Comparison of ENCODE assay signal across 14 cellular contexts in genomic region chr6:166156942-166157341, GRCh38. TPM values are rescaled to one million over a fixed set of nuclear protein-coding genes. Genes with fewer than 3 reads are reported as not detected.
DNase-seq lines count a peak whose midpoint lies in the region; ATAC-seq, FAIRE-seq and TF ChIP-seq lines count a peak whose summit lies in the region.
"Had no signal": no experiment of that assay in that cellular context is flagged by ENCODE, and none has a peak within 500 bp of the region (broad histone marks: within the 10 kb centered on the region; RNA-seq: fewer than 3 reads in every experiment).

No MANE protein-coding gene starts in this region.

- no peaks in the 10 kb centered on the region for H3K4me1 Mint-ChIP-seq in activated naive CD4-positive, alpha-beta T cell treated with anti-CD3 and anti-CD28 coated beads, Interleukin-2, amount 10 ng/mL, durations not matched to agents 7 days and 5 days

- H3K27ac Mint-ChIP-seq in activated naive CD4-positive, alpha-beta T cell treated with anti-CD3 and anti-CD28 coated beads, Interleukin-2, amount 10 ng/mL, durations not matched to agents 7 days and 5 days, result no peak overlapping the region

- H3K27ac ChIP-seq in breast epithelium (no peak overlapping the region), OCI-LY7 (ENCODE audit: low read depth, low read length, poor library complexity, severe bottlenecking) (no peak overlapping the region), upper lobe of right lung (no peak overlapping the region)
- H3K27ac ChIP-seq: coronary artery, SK-N-MC, vagina had no signal

- H3K4me3 ChIP-seq in breast epithelium (no peak overlapping the region), OCI-LY7 (ENCODE audit: low read depth, low read length, poor library complexity, severe bottlenecking) (no peak overlapping the region), upper lobe of right lung (no peak overlapping the region)
- H3K4me3 ChIP-seq: coronary artery, SK-N-MC, vagina had no signal

- no peaks in the 10 kb centered on the region for H3K9me2 ChIP-seq in OCI-LY7 (ENCODE audit: insufficient read depth, low read length)

- DNase-seq in T47D (ENCODE audit: low read depth in 1 of 2, low spot score in 1 of 2) (peak; percentile 37 to 41), breast epithelium (ENCODE audit: low spot score in 2 of 2) (no peak), OCI-LY7 (ENCODE audit: low spot score) (no peak), frontal cortex (ENCODE audit: low spot score in 2 of 2) (peak in 1 of 2 donors; percentile 58), upper lobe of right lung (no peak), islet precursor cell (no peak)
- DNase-seq in activated naive CD4-positive, alpha-beta T cell treated with anti-CD3 and anti-CD28 coated beads, Interleukin-2, amount 10 ng/mL, durations not matched to agents 7 days and 5 days, result no peak
- DNase-seq: activated CD8-positive, alpha-beta memory T cell treated with anti-CD3 and anti-CD28 coated beads, Interleukin-2, amount 50 U/mL, for 48 hours; C1 segment of cervical spinal cord; Kasumi-1 had no signal

- POLR2A ChIA-PET in OCI-LY7 (lab: Charles Lee), result interaction anchor here (0.8 to 1.8 kb wide), 5 partner anchors 14 to 186 kb away, joined by 3 to 5 read pairs (median 3); partner anchors contain the start of gene SFT2D1

- in situ Hi-C loops in T47D (cut with HindIII; ENCODE audit: low pct_unique_long_range_greater_than_20kb, low sequenced_read_pairs), result no loop called here

- H3K4me2 ChIP-seq in OCI-LY7 (ENCODE audit: low read length), result no peak overlapping the region

- ATAC-seq in upper lobe of right lung (no peak), GM21529 (IDR thresholded peaks at IDR 0.05; ENCODE audit: unreplicated experiment) (no peak)

- TF ChIP-seq POLR2A in breast epithelium (IDR thresholded peaks at IDR 0.05), result no peak

- no peak for TF ChIP-seq CTCF in breast epithelium (IDR thresholded peaks at IDR 0.05)
- peak; percentile 74 for TF ChIP-seq CTCF in OCI-LY7 (conservative IDR thresholded peaks at IDR 0.05; ENCODE audit: low read length)
- TF ChIP-seq CTCF in upper lobe of right lung (IDR thresholded peaks at IDR 0.05), result peak; percentile 23

- no peak overlapping the region for H3K4me3 Mint-ChIP-seq in activated naive CD4-positive, alpha-beta T cell treated with anti-CD3 and anti-CD28 coated beads, Interleukin-2, amount 10 ng/mL, durations not matched to agents 7 days and 5 days

- FAIRE-seq in frontal cortex (lab: Jason Lieb, UNC), result peak; percentile 81

- no peaks in the 10 kb centered on the region for H3K9me3 Mint-ChIP-seq in activated naive CD4-positive, alpha-beta T cell treated with anti-CD3 and anti-CD28 coated beads, Interleukin-2, amount 10 ng/mL, durations not matched to agents 7 days and 5 days

- H3K36me3 ChIP-seq in breast epithelium (no peaks in the 10 kb centered on the region), OCI-LY7 (ENCODE audit: insufficient read depth, low read length) (no peaks in the 10 kb centered on the region), upper lobe of right lung (no peaks in the 10 kb centered on the region)
- H3K36me3 ChIP-seq: vagina had no signal

- H3K27me3 Mint-ChIP-seq in activated naive CD4-positive, alpha-beta T cell treated with anti-CD3 and anti-CD28 coated beads, Interleukin-2, amount 10 ng/mL, durations not matched to agents 7 days and 5 days, result peaks cover 16% of the 10 kb centered on the region

- no peak overlapping the region for H2AFZ ChIP-seq in OCI-LY7 (ENCODE audit: low read length)

- H3K9me3 ChIP-seq in breast epithelium (no peaks in the 10 kb centered on the region), OCI-LY7 (ENCODE audit: low read length) (no peaks in the 10 kb centered on the region; the same call in 1 of the 2 replicates), upper lobe of right lung (no peaks in the 10 kb centered on the region)
- H3K9me3 ChIP-seq: vagina had no signal

- no peaks in the 10 kb centered on the region for H3K36me3 Mint-ChIP-seq in activated naive CD4-positive, alpha-beta T cell treated with anti-CD3 and anti-CD28 coated beads, Interleukin-2, amount 10 ng/mL, durations not matched to agents 7 days and 5 days

- H3K4me1 ChIP-seq in breast epithelium, result no peaks in the 10 kb centered on the region
- H3K4me1 ChIP-seq in OCI-LY7 (ENCODE audit: insufficient read depth, low read length, poor library complexity, severe bottlenecking), result peaks cover 17% of the 10 kb centered on the region
- no peaks in the 10 kb centered on the region for H3K4me1 ChIP-seq in upper lobe of right lung
- H3K4me1 ChIP-seq: vagina had no signal

- no TSS peak for BruUV-seq in OCI-LY7 (replicated peaks; lab: Mats Ljungman, UMichigan)

- no peaks in the 10 kb centered on the region for H3K79me2 ChIP-seq in OCI-LY7 (ENCODE audit: insufficient read depth, low read depth, low read length)

- CTCF ChIA-PET in OCI-LY7 (lab: Charles Lee; ENCODE audit: unreplicated experiment), result no interaction called here
- CTCF ChIA-PET in activated naive CD4-positive, alpha-beta T cell treated with anti-CD3 and anti-CD28 coated beads, Interleukin-2, amount 10 ng/mL, durations not matched to agents 7 days and 5 days (lab: Charles Lee), result interaction anchor here (1.9 kb wide), 1 partner anchor 244 kb away, joined by 4 read pairs; no protein-coding TSS in a partner anchor

- intact Hi-C loops in breast epithelium (cut with DNase I; ENCODE audit: low total_unique reads), result no loop called here
- intact Hi-C loops in OCI-LY7 (cut with micrococcal nuclease; ENCODE audit: unreplicated experiment), result loop anchor here (1.0 to 5.0 kb wide), 3 partner anchors 118 to 245 kb away; partner anchors contain the start of gene MPC1
- intact Hi-C loops in upper lobe of right lung (cut with DNase I), result no loop called here

- no peaks in the 10 kb centered on the region for H3K27me3 ChIP-seq in breast epithelium
- H3K27me3 ChIP-seq in upper lobe of right lung, result no peaks in the 10 kb centered on the region
- H3K27me3 ChIP-seq: vagina had no signal

- H4K20me1 ChIP-seq in OCI-LY7 (ENCODE audit: insufficient read depth, low read length), result no peaks in the 10 kb centered on the region

RNA-seq across cellular contexts. Expression of gene TBXT, which starts 10.7 kb away (rescaled TPM):
- not detected for total RNA-seq in breast epithelium
- total RNA-seq in OCI-LY7 (2014; rRNA removed; shearing (Covaris generic)), result 0.44 and 1.0 TPM in 2 replicates
- total RNA-seq in OCI-LY7 (2022), result 4.2 and 5.3 TPM in 2 replicates
- total RNA-seq in frontal cortex, result not detected
- not detected for total RNA-seq in upper lobe of right lung
- total RNA-seq: vagina had no signal

Comparison
In these comparisons a context has a peak if more than half of its experiments do, and no peak if none do; other contexts are left out.
1. DNase-seq: peak in T47D (2 of 2); none in breast epithelium (0 of 2), OCI-LY7 (single experiment), upper lobe of right lung (single experiment), islet precursor cell (single experiment) and activated naive CD4-positive, alpha-beta T cell treated with anti-CD3 and anti-CD28 coated beads, Interleukin-2, amount 10 ng/mL, durations not matched to agents 7 days and 5 days (single experiment).
2. CTCF ChIP-seq: peak in OCI-LY7 (single experiment) and upper lobe of right lung (single experiment); none in breast epithelium (0 of 3).